8 cellular contexts compared by ENCODE assay signal in the genomic region with DNA sequence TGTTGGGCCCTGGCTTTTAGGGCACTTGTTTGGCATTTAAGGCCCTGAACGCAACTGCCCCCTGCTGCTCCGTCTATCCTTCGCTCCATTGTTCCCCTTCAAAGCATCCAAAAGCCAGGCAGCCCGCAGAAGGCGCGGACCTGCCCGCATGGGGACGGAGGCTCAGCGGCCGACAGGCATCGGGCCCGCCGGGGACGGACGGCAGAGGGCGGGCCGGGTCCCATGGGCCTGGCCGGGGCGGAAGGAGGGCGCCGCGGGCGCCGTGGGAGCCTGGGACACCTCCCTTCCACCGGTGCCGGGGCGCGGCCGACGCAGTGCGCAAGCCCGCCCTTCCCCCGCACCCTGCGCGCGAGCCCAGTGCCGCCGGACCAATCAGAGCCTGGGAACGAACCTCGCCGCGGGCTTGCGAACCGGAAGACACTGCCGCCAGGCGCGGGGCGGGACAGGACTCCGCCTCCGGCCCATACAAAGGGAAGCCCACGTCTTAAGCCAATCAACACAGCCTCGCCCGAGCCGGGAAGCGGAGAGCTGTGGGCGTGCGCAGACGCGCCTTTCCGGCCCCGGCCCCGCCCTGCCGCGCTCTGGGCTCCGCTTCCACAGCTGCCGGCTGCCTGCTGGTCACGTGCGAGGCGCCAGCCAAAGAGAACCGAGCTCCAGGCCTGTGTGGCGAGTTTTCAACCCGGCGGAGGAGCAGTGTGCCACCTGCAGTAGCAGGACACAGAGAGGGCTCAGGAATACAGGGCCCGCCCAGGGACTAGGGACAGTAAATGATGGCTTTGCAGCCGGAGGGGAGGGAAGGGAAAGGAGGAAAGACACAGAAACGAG. TPM values are rescaled to one million over a fixed set of nuclear protein-coding genes. Genes with fewer than 3 reads are reported as not detected.
A peak's percentile ranks its signal among the peaks of the same experiment; 100 is the strongest.
DNase-seq lines count a peak whose midpoint lies in the region; ATAC-seq and TF ChIP-seq lines count a peak whose summit lies in the region.

No MANE protein-coding gene starts in this region.

- H3K4me1 ChIP-seq in mammary epithelial cell (ENCODE audit: insufficient read depth, low read length) = peaks cover 7% of the 10 kb centered on the region

- CTCF ChIA-PET in mammary epithelial cell (lab: Charles Lee; ENCODE audit: low non-redundant PET) = interaction anchor here (0.6 kb wide), 1 partner anchor 52 kb away, joined by 3 read pairs; no protein-coding TSS in a partner anchor

- peak overlapping the region; percentile 96 for H3K27ac ChIP-seq in WERI-Rb-1
- H3K27ac ChIP-seq in mammary epithelial cell (ENCODE audit: insufficient read depth, low read depth, low read length) = peak overlapping the region; percentile 61
- peak overlapping the region; percentile 70 to 99 (median 94) for H3K27ac ChIP-seq in skin epidermis

- peak overlapping the region; percentile 78 for H3K4me2 ChIP-seq in mammary epithelial cell (ENCODE audit: insufficient read depth, low read depth, low read length)

- H3K4me3 ChIP-seq in WERI-Rb-1 (ENCODE audit: low read depth, low read length) (peak overlapping the region; percentile 57), mammary epithelial cell (replicated peaks in 1 of 3; ENCODE audit: insufficient read depth in 1 of 3, low read depth in 2 of 3, low read length in 3 of 3) (peak overlapping the region; percentile 44 to 60 (median 51)), skin epidermis (peak overlapping the region; percentile 37 to 56 (median 47))

- ATAC-seq in GM18907 (IDR thresholded peaks at IDR 0.05; ENCODE audit: unreplicated experiment) (peak; percentile 81), HG03139 (IDR thresholded peaks at IDR 0.05; ENCODE audit: unreplicated experiment) (peak; percentile 61)

- TF ChIP-seq CTCF in WERI-Rb-1 (IDR thresholded peaks at IDR 0.05; ENCODE audit: low read depth, low read length) (peak; percentile 17), mammary epithelial cell (conservative IDR thresholded peaks at IDR 0.05 in 1 of 2, IDR thresholded peaks at IDR 0.05 in 1 of 2; ENCODE audit: extremely low read depth in 1 of 2, insufficient read depth in 1 of 2, low read depth in 1 of 2, low read length in 2 of 2) (peak in 1 of 2 donors; percentile 31)

- no peaks in the 10 kb centered on the region for H4K20me1 ChIP-seq in mammary epithelial cell (ENCODE audit: insufficient read depth, low read length)

- in situ Hi-C loops in mammary epithelial cell (cut with MboI; ENCODE audit: low sequenced_read_pairs in 2 of 2) = no loop called here

- H3K36me3 ChIP-seq in WERI-Rb-1 (peaks cover 43% of the 10 kb centered on the region), mammary epithelial cell (ENCODE audit: insufficient read depth, low read length) (peaks cover 5% of the 10 kb centered on the region)

- dilution Hi-C loops in mammary epithelial cell (cut with HindIII; ENCODE audit: low sequenced_read_pairs) = no loop called here

- no TSS peak for BruUV-seq in mammary epithelial cell (replicated peaks; lab: Mats Ljungman, UMichigan)

- peak overlapping the region; percentile 67 for H3K9ac ChIP-seq in mammary epithelial cell (ENCODE audit: insufficient read depth, low read length)

- DNase-seq in AG08395 (ENCODE audit: low spot score) (peak; percentile 97), NCI-H2196 treated with DMSO at 0.1 percent for 48 hours (lab: John Stamatoyannopoulos, UW; ENCODE audit: unreplicated experiment) (peak; percentile 91), WERI-Rb-1 (peak; percentile 98), mammary epithelial cell (peak; percentile 99), iPS-NIHi11 (ENCODE audit: low spot score) (peak; percentile 89)

- no peak overlapping the region for H2AFZ ChIP-seq in mammary epithelial cell (ENCODE audit: low read depth, low read length)

- H3K27me3 ChIP-seq in WERI-Rb-1 (ENCODE audit: insufficient read depth, low read depth, severe bottlenecking) = no peaks in the 10 kb centered on the region
- no peaks in the 10 kb centered on the region for H3K27me3 ChIP-seq in mammary epithelial cell (ENCODE audit: insufficient read depth, low read length)

- WGBS in mammary epithelial cell (ENCODE audit: low coverage, missing lambda C conversion rate) = 42% methylated on average over 27 of the region's 76 CpGs

- intact Hi-C loops in mammary epithelial cell (cut with micrococcal nuclease) = loop anchor here (2.0 kb wide), 1 partner anchor 43 kb away; the partner anchor contains the start of gene HCFC1

- H3K79me2 ChIP-seq in mammary epithelial cell (ENCODE audit: insufficient read depth, low read length) = peaks cover 22% of the 10 kb centered on the region

- no peaks in the 10 kb centered on the region for H3K9me3 ChIP-seq in WERI-Rb-1 (ENCODE audit: severe bottlenecking)
- no peaks in the 10 kb centered on the region for H3K9me3 ChIP-seq in mammary epithelial cell (replicated peaks; ENCODE audit: insufficient read depth, low read length)

RNA-seq across cellular contexts. Expression of gene ARHGAP4, which starts 2.1 kb away (rescaled TPM):
- total RNA-seq in mammary epithelial cell = 1 to 10 TPM; 1.3 to 2.3 TPM
- polyA plus RNA-seq in mammary epithelial cell = 0.66 TPM
- 3.4 TPM for polyA minus RNA-seq in mammary epithelial cell

RNA-seq across cellular contexts. Expression of gene NAA10, which starts 6.7 kb away (rescaled TPM):
- total RNA-seq in mammary epithelial cell = 100 to 1,000 TPM in 1 of 2 donors, 10 to 100 TPM in 1; 90.4 to 115 TPM
- 193 TPM for polyA plus RNA-seq in mammary epithelial cell
- 94.6 TPM for polyA minus RNA-seq in mammary epithelial cell

RNA-seq across cellular contexts. Expression of gene RENBP, which starts 16.3 kb away (rescaled TPM):
- total RNA-seq in mammary epithelial cell = not detected
- not detected for polyA plus RNA-seq in mammary epithelial cell
- polyA minus RNA-seq in mammary epithelial cell = not detected

RNA-seq across cellular contexts. Expression of gene AVPR2, which starts 23.7 kb away (rescaled TPM):
- not detected for total RNA-seq in mammary epithelial cell
- polyA plus RNA-seq in mammary epithelial cell = not detected
- not detected for polyA minus RNA-seq in mammary epithelial cell

RNA-seq across cellular contexts. Expression of gene L1CAM, which starts 42.2 kb away (rescaled TPM):
- total RNA-seq in mammary epithelial cell = 10 to 100 TPM; 46.2 to 96.4 TPM
- polyA plus RNA-seq in mammary epithelial cell = 36.5 TPM
- polyA minus RNA-seq in mammary epithelial cell = 122 TPM

Comparison
In these comparisons a context has a peak if more than half of its experiments do, and no peak if none do; other contexts are left out.
1. Peak in every context shown above with its lines: DNase-seq, ATAC-seq, H3K4me3 ChIP-seq and H3K27ac ChIP-seq.